Comparison of ENCODE assay signal across 21 cellular contexts in genomic region chr6:140001005-140001404, GRCh38.
DNase-seq lines count a peak whose midpoint lies in the region; ATAC-seq, FAIRE-seq and TF ChIP-seq lines count a peak whose summit lies in the region.
"Had no signal": no experiment of that assay in that cellular context is flagged by ENCODE, and none has a peak within 500 bp of the region (broad histone marks: within the 10 kb centered on the region; RNA-seq: fewer than 3 reads in every experiment).

No MANE protein-coding gene starts in this region.

- no peak for TF ChIP-seq CTCF in right lobe of liver (IDR thresholded peaks at IDR 0.05)
- TF ChIP-seq CTCF in HepG2 (CRISPR knock-in tag; IDR thresholded peaks at IDR 0.05), result no peak
- TF ChIP-seq CTCF in VCaP (conservative IDR thresholded peaks at IDR 0.05), result no peak
- no peak for TF ChIP-seq CTCF in fibroblast of mammary gland (conservative IDR thresholded peaks at IDR 0.05; ENCODE audit: control insufficient read depth, insufficient read depth, low read depth, low read length)
- no peak for TF ChIP-seq CTCF in left lung (IDR thresholded peaks at IDR 0.05)
- TF ChIP-seq CTCF in stomach (IDR thresholded peaks at IDR 0.05), result no peak

- no peaks in the 10 kb centered on the region for H3K79me2 ChIP-seq in HepG2 (ENCODE audit: insufficient read depth, low read length)

- H3K4me3 ChIP-seq in right lobe of liver (no peak overlapping the region), HepG2 (replicated peaks in 1 of 3; ENCODE audit: insufficient read depth in 1 of 3, low read depth in 2 of 3, low read length in 3 of 3) (no peak overlapping the region), fibroblast of mammary gland (ENCODE audit: control insufficient read depth, low read depth, low read length) (no peak overlapping the region), left lung (no peak overlapping the region), stomach (no peak overlapping the region)
- H3K4me3 ChIP-seq: HAP-1 had no signal

- no peak for FAIRE-seq in HepG2 (lab: Jason Lieb, UNC)
- FAIRE-seq: GM12891 had no signal

- BruUV-seq in HepG2 (replicated peaks; lab: Mats Ljungman, UMichigan), result no TSS peak

- no peak for TF ChIP-seq RAD21 in HepG2 (CRISPR knock-in tag; IDR thresholded peaks at IDR 0.05)

- no peak overlapping the region for H3K9ac ChIP-seq in HepG2 (ENCODE audit: insufficient read depth, low read depth, low read length)
- H3K9ac ChIP-seq: KMS-11 had no signal

- no peaks in the 10 kb centered on the region for H3K27me3 ChIP-seq in right lobe of liver
- no peaks in the 10 kb centered on the region for H3K27me3 ChIP-seq in HepG2 (ENCODE audit: control insufficient read depth in 1 of 2, insufficient read depth in 2 of 2, low read length in 2 of 2)
- H3K27me3 ChIP-seq in left lung, result no peaks in the 10 kb centered on the region
- no peaks in the 10 kb centered on the region for H3K27me3 ChIP-seq in stomach

- H4K20me1 ChIP-seq in HepG2 (ENCODE audit: insufficient read depth, low read length), result no peaks in the 10 kb centered on the region

- intact Hi-C loops in right lobe of liver (cut with DNase I) (no loop called here), HepG2 (cut with micrococcal nuclease; ENCODE audit: unreplicated experiment) (no loop called here), left lung (cut with DNase I) (no loop called here), stomach (cut with DNase I; ENCODE audit: low total_unique reads) (no loop called here)

- H3K4me2 ChIP-seq in HepG2 (ENCODE audit: low read depth, low read length), result no peak overlapping the region
- H3K4me2 ChIP-seq: KMS-11 had no signal

- TF ChIP-seq POLR2A in right lobe of liver (IDR thresholded peaks at IDR 0.05) (no peak), HepG2 (IDR thresholded peaks at IDR 0.05; ENCODE audit: insufficient read depth in 1 of 2, low read depth in 2 of 2, low read length in 2 of 2) (no peak), stomach (IDR thresholded peaks at IDR 0.05) (no peak)

- no peak for TF ChIP-seq EP300 in HepG2 (IDR thresholded peaks at IDR 0.05; ENCODE audit: low read depth in 2 of 2, low read length in 2 of 2)
- no peak for TF ChIP-seq EP300 in HepG2 (CRISPR knock-in tag; IDR thresholded peaks at IDR 0.05; ENCODE audit: borderline replicate concordance)
- no peak for TF ChIP-seq EP300 in stomach (IDR thresholded peaks at IDR 0.05)

- no peak overlapping the region for H2AFZ ChIP-seq in HepG2 (ENCODE audit: low read length)

- DNase-seq in right lobe of liver (no peak), HepG2 (ENCODE audit: low spot score) (no peak), fibroblast of mammary gland (ENCODE audit: low read depth) (peak; percentile 28), NCI-H510A treated with DMSO at 0.1 percent for 48 hours (lab: John Stamatoyannopoulos, UW) (no peak), left lung (no peak), dermis blood vessel endothelial cell (no peak), stomach (no peak)
- DNase-seq: 8988T; Caco-2; CD4-positive, alpha-beta T cell; NCI-H1417; NCI-H187; NCI-H2107; NCI-H510A; NCI-H774; OCI-M1; Right ventricle myocardium superior had no signal

- H3K27ac ChIP-seq in right lobe of liver, result no peak overlapping the region
- no peak overlapping the region for H3K27ac ChIP-seq in HepG2 (ENCODE audit: extremely low read length, insufficient read depth, low read length)
- H3K27ac ChIP-seq in VCaP, result peak overlapping the region; percentile 61
- no peak overlapping the region for H3K27ac ChIP-seq in left lung
- H3K27ac ChIP-seq in stomach, result no peak overlapping the region
- H3K27ac ChIP-seq: KMS-11 had no signal

- CTCF ChIA-PET in HepG2 (lab: Yijun Ruan, JAX; ENCODE audit: low intra/inter-chr PET ratio, low total read pairs), result no interaction called here

- POLR2A ChIA-PET in HepG2 (lab: Yijun Ruan, JAX), result no interaction called here

- H3K36me3 ChIP-seq in right lobe of liver (no peaks in the 10 kb centered on the region), HepG2 (replicated peaks in 1 of 2; ENCODE audit: control insufficient read depth in 1 of 2, insufficient read depth in 2 of 2, low read length in 2 of 2) (no peaks in the 10 kb centered on the region), left lung (no peaks in the 10 kb centered on the region), stomach (no peaks in the 10 kb centered on the region)
- H3K36me3 ChIP-seq: HAP-1 had no signal

- 8% methylated on average over 2 of the region's 2 CpGs for WGBS in right lobe of liver (ENCODE audit: insufficient coverage, low coverage, low lambda C conversion rate, missing lambda C conversion rate)
- WGBS in HepG2 (ENCODE audit: low lambda C conversion rate), result 20% methylated on average over 2 of the region's 2 CpGs
- WGBS in stomach, 5 donors, result 16 to 49% (median 25%) methylated on average over 2 of the region's 2 CpGs

- ATAC-seq in right lobe of liver (peak in 3 of 4 donors; percentile 52 to 59 (median 52)), HepG2 (no peak), left lung (no peak)

- H3K4me1 ChIP-seq in right lobe of liver (peaks cover 0 to 8% (median 2%) of the 10 kb centered on the region in 4 donors), HepG2 (ENCODE audit: insufficient read depth, low read length) (no peaks in the 10 kb centered on the region), left lung (no peaks in the 10 kb centered on the region), stomach (peaks cover 0 to 6% (median 1%) of the 10 kb centered on the region in 4 donors)
- H3K4me1 ChIP-seq: Caco-2 had no signal

- no peaks in the 10 kb centered on the region for H3K9me3 ChIP-seq in right lobe of liver
- no peaks in the 10 kb centered on the region for H3K9me3 ChIP-seq in HepG2 (ENCODE audit: low read length)
- no peaks in the 10 kb centered on the region for H3K9me3 ChIP-seq in left lung
- H3K9me3 ChIP-seq in stomach, result no peaks in the 10 kb centered on the region
- H3K9me3 ChIP-seq: Caco-2, HAP-1 had no signal

- in situ Hi-C loops in HepG2 (cut with HindIII; ENCODE audit: extremely low pct_ligation_motif_present, low pct_unique_long_range_greater_than_20kb), result no loop called here

TF ChIP-seq in HepG2, 621 proteins besides CTCF, POLR2A, EP300 and RAD21:
- no peak for TF ChIP-seq ZBTB3 (CRISPR knock-in tag; IDR thresholded peaks at IDR 0.05; ENCODE audit: borderline replicate concordance, low read depth)
- no peak for TF ChIP-seq EHMT2 (IDR thresholded peaks at IDR 0.05; ENCODE audit: borderline replicate concordance, low read depth, low read length)
- no peak for TF ChIP-seq ZNF138 (CRISPR knock-in tag; IDR thresholded peaks at IDR 0.05; ENCODE audit: low read depth)
- no peak for TF ChIP-seq ATRX (CRISPR knock-in tag; IDR thresholded peaks at IDR 0.05; ENCODE audit: borderline replicate concordance)
- no peak for TF ChIP-seq ZNF33B (CRISPR knock-in tag; IDR thresholded peaks at IDR 0.05)
- no peak for TF ChIP-seq NCOA1 (CRISPR knock-in tag; IDR thresholded peaks at IDR 0.05)
TF ChIP-seq in HepG2: peak in this region for 0.

Comparison
In these comparisons a context has a peak if more than half of its experiments do, and no peak if none do; other contexts are left out.
1. ATAC-seq: peak in right lobe of liver (3 of 4); none in HepG2 (single experiment) and left lung (single experiment).